19 cellular contexts compared by ENCODE assay signal in the genomic region with DNA sequence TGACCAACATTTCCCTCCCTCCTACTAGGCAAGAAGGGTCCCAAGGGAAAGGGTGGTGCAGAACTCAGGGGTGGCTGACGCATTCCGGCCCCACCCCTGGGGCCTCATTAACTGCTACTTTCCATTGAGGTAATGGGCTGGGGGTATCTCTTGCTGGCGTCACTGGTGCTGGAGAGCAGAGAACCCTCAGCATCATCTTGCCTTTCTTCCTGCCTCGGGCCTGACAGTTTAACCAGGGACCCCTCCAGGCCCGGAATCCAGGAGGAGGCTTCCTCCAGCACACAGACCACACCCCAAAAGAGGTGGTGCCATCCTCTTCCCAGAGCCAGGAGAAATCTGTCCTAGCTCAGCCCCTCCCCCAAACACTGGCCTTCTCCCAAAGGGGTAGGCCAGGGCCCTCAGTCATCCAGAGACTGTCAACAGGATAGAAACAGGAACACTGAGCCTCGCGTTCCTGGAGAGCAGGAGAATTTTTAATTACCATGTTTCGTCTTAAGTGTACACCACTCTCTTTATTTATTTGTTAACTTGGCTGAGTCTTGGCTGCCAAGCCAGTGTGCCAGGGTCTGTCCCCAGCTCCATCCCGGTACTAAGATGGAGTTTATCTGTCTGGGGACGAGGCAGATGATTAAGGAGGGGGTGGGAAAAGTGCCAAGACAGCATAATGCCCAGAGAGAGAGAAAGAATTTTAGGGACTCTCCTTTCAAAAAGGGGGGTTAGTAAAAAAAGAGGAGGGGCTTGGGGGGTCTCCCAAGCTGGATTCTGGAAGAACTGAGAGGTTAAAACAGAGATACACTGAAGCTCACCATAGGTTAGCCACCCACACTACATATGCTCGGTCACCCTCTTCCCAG. TPM values are rescaled to one million over a fixed set of nuclear protein-coding genes. Genes with fewer than 3 reads are reported as not detected.
DNase-seq lines count a peak whose midpoint lies in the region; ATAC-seq and TF ChIP-seq lines count a peak whose summit lies in the region.
"Had no signal": no experiment of that assay in that cellular context is flagged by ENCODE, and none has a peak within 500 bp of the region (broad histone marks: within the 10 kb centered on the region; RNA-seq: fewer than 3 reads in every experiment).

No MANE protein-coding gene starts in this region.

- peaks cover 13% of the 10 kb centered on the region for H3K36me3 Mint-ChIP-seq in endodermal cell (ENCODE audit: low read depth)
- H3K36me3 Mint-ChIP-seq in nephron progenitor cell (ENCODE audit: low read depth) = peaks cover 8% of the 10 kb centered on the region

- H3K27ac ChIP-seq in C4-2B (peak overlapping the region; percentile 3; the same call in 1 of the 2 replicates), endodermal cell (ENCODE audit: low read depth, low read length) (no peak overlapping the region), gastroesophageal sphincter (no peak overlapping the region)
- H3K27ac ChIP-seq: coronary artery, GM23248, stomach had no signal

- TF ChIP-seq POLR2A in gastroesophageal sphincter (IDR thresholded peaks at IDR 0.05) = no peak

- H3K27me3 Mint-ChIP-seq in endodermal cell (ENCODE audit: insufficient read depth) (no peaks in the 10 kb centered on the region), nephron progenitor cell (ENCODE audit: low read depth, poor library complexity) (peaks cover 24% of the 10 kb centered on the region)

- H3K4me3 ChIP-seq in LNCaP clone FGC (ENCODE audit: low read depth, low read length) (no peak overlapping the region), endodermal cell (ENCODE audit: low read length) (no peak overlapping the region), gastroesophageal sphincter (no peak overlapping the region)
- H3K4me3 ChIP-seq: coronary artery, GM23248, stomach had no signal

- TF ChIP-seq EP300 in gastroesophageal sphincter (IDR thresholded peaks at IDR 0.05) = no peak

- no peak overlapping the region for H3K9ac ChIP-seq in endodermal cell (ENCODE audit: extremely low read depth, low read length, poor library complexity, severe bottlenecking)
- H3K9ac ChIP-seq: GM23248 had no signal

- H3K36me3 ChIP-seq in endodermal cell (ENCODE audit: control insufficient read depth, insufficient read depth, low read length) (peaks cover 17% of the 10 kb centered on the region), gastroesophageal sphincter (no peaks in the 10 kb centered on the region)
- H3K36me3 ChIP-seq: stomach had no signal

- no peaks in the 10 kb centered on the region for H3K9me3 ChIP-seq in endodermal cell (ENCODE audit: control insufficient read depth, low read length)
- no peaks in the 10 kb centered on the region for H3K9me3 ChIP-seq in gastroesophageal sphincter
- H3K9me3 ChIP-seq: stomach had no signal

- peak overlapping the region; percentile 65 for H3K27ac Mint-ChIP-seq in endodermal cell
- peak overlapping the region; percentile 44 for H3K27ac Mint-ChIP-seq in nephron progenitor cell

- H3K4me1 Mint-ChIP-seq in endodermal cell (peaks cover 54% of the 10 kb centered on the region), nephron progenitor cell (peaks cover 72% of the 10 kb centered on the region)

- H3K27me3 ChIP-seq in endodermal cell (ENCODE audit: control insufficient read depth, insufficient read depth, low read length, poor library complexity, severe bottlenecking) = no peaks in the 10 kb centered on the region
- H3K27me3 ChIP-seq in gastroesophageal sphincter = peaks cover 45% of the 10 kb centered on the region

- WGBS in endodermal cell (ENCODE audit: insufficient coverage in 1 of 2, insufficient read length in 1 of 2), 2 experiments = 39 to 83% methylated on average over 3 to 11 of the region's 11 CpGs
- 61% methylated on average over 6 of the region's 11 CpGs; no CpG with 5 or more reads in 1 of the 2 donors for WGBS in gastroesophageal sphincter (ENCODE audit: low coverage in 1 of 2), 2 donors

- TF ChIP-seq CTCF in C4-2B (conservative IDR thresholded peaks at IDR 0.05) (no peak), LNCaP clone FGC (IDR thresholded peaks at IDR 0.05; ENCODE audit: control insufficient read depth, extremely low read depth, insufficient read depth) (no peak), endodermal cell (conservative IDR thresholded peaks at IDR 0.05) (no peak), nephron progenitor cell (IDR thresholded peaks at IDR 0.05) (no peak), gastroesophageal sphincter (IDR thresholded peaks at IDR 0.05) (no peak)

- peak; percentile 81 for DNase-seq in LNCaP clone FGC (ENCODE audit: low read depth)
- DNase-seq in endodermal cell = peak; percentile 83
- peak; percentile 30 for DNase-seq in nephron progenitor cell
- DNase-seq in HCEC 1CT = no peak
- DNase-seq in stimulated activated CD4-positive, alpha-beta T cell treated with anti-CD3 and anti-CD28 coated beads, Interleukin-4, amount 100 ng/mL, for 4 hours = no peak
- DNase-seq: activated CD4-positive, CD25-positive, alpha-beta regulatory T cell; activated CD8-positive, alpha-beta memory T cell treated with anti-CD3 and anti-CD28 coated beads, Interleukin-2, amount 50 U/mL, for 4 hours; activated gamma-delta T cell treated with Interleukin-2 at 50 U/mL for 16 hours; anterior cingulate cortex; C1 segment of cervical spinal cord; DMS53; GM23248; NCI-H2081; RPMI8226; stimulated activated CD4-positive, alpha-beta T cell treated with anti-CD3 and anti-CD28 coated beads, Interleukin-12 subunit alpha, Interleukin-12 subunit beta, amount 100 ng/mL, for 4 hours; stomach had no signal

- H3K4me3 Mint-ChIP-seq in endodermal cell (no peak overlapping the region), nephron progenitor cell (peak overlapping the region; percentile 68)

- no peak for ATAC-seq in gastroesophageal sphincter

- H3K9me3 Mint-ChIP-seq in endodermal cell = no peaks in the 10 kb centered on the region
- H3K9me3 Mint-ChIP-seq in nephron progenitor cell = no peaks in the 10 kb centered on the region

- peaks cover 11% of the 10 kb centered on the region for H3K4me1 ChIP-seq in endodermal cell (ENCODE audit: control insufficient read depth, insufficient read depth, low read length)
- peaks cover 0 to 18% (median 8%) of the 10 kb centered on the region in 3 donors for H3K4me1 ChIP-seq in gastroesophageal sphincter

RNA-seq across cellular contexts. Expression of gene ETV4, which starts 5.1 kb away (rescaled TPM):
- total RNA-seq in endodermal cell = 10 to 100 TPM; 51.1 to 83.0 TPM
- 28.1 TPM for polyA plus RNA-seq in endodermal cell (2013, experiment 1 of 2)
- polyA plus RNA-seq in endodermal cell (2013, experiment 2 of 2) = 38.7 TPM
- total RNA-seq in gastroesophageal sphincter = 1 to 10 TPM in 1 of 4 donors, under 1 TPM in 2, not detected in 1; 0.67 to 2.6 (median 0.96) TPM

RNA-seq across cellular contexts. Expression of gene DHX8, which starts 57.3 kb away (rescaled TPM):
- total RNA-seq in endodermal cell (10 to 100 TPM; 53.3 to 57.1 TPM), gastroesophageal sphincter (10 to 100 TPM; 29.6 to 40.9 (median 34.1) TPM)
- 33.7 TPM for polyA plus RNA-seq in endodermal cell (2013, experiment 1 of 2)
- polyA plus RNA-seq in endodermal cell (2013, experiment 2 of 2) = 32.4 TPM

Comparison
In these comparisons a context has a peak if more than half of its experiments do, and no peak if none do; other contexts are left out.
1. DNase-seq: peak in LNCaP clone FGC (single experiment), endodermal cell (single experiment) and nephron progenitor cell (single experiment); none in HCEC 1CT (single experiment) and stimulated activated CD4-positive, alpha-beta T cell treated with anti-CD3 and anti-CD28 coated beads, Interleukin-4, amount 100 ng/mL, for 4 hours (0 of 2).
2. RNA of gene ETV4, which starts 5.1 kb away (total RNA-seq): 51.1 to 83.0 TPM in endodermal cell; 0.67 to 2.6 TPM in gastroesophageal sphincter; every median in the first group is over 10 times any median in the second.